In the genomic region with DNA sequence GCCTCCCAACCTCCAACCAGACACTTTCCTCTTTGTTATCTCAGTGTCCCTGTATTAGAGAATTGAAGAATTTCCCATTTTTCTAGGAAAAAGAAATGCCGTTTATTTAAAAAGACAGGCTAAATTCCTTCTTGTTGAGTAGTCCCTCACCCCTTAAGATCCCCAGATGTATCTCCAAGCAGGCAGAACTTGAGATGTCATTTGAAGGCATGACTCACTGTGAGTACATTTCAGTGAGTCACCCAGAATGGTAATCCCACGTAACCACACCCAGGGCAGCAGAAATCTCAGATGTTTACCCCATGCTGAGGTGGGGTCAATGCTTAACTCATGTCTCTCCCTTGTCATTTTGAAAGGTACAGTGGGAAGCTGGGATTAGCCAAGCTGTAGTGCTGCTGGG, we compare ENCODE assay signal across 8 cellular contexts. TPM values are rescaled to one million over a fixed set of nuclear protein-coding genes. Genes with fewer than 3 reads are reported as not detected.
DNase-seq lines count a peak whose midpoint lies in the region; ATAC-seq, FAIRE-seq and TF ChIP-seq lines count a peak whose summit lies in the region.

No MANE protein-coding gene starts in this region.

- peak overlapping the region; percentile 83 to 99 (median 96) for H3K27ac ChIP-seq in esophagus squamous epithelium
- peak overlapping the region; percentile 3 to 50 for H3K27ac ChIP-seq in small intestine (ENCODE audit: low read depth in 1 of 2, low read length in 1 of 2)
- H3K27ac ChIP-seq in left ventricle myocardium inferior (replicated peaks) = no peak overlapping the region
- H3K27ac ChIP-seq in Karpas-422 (ENCODE audit: low read length) = no peak overlapping the region

- no peak for FAIRE-seq in small intestine (lab: Jason Lieb, UNC)

- peak; percentile 94 for DNase-seq in HS-5 (ENCODE audit: low read depth)
- DNase-seq in activated CD4-positive, alpha-beta T cell treated with anti-CD3 and anti-CD28 coated beads for 48 hours = peak; percentile 64
- no peak for DNase-seq in esophagus squamous epithelium (lab: John Stamatoyannopoulos, UW)
- peak; percentile 66 for DNase-seq in small intestine
- no peak for DNase-seq in left ventricle myocardium inferior
- DNase-seq in mesenteric fat pad (ENCODE audit: low spot score) = no peak
- DNase-seq in Karpas-422 = no peak

- TF ChIP-seq CTCF in esophagus squamous epithelium (IDR thresholded peaks at IDR 0.05) (no peak), left ventricle myocardium inferior (IDR thresholded peaks at IDR 0.05; ENCODE audit: borderline replicate concordance) (no peak)

- peaks cover 31 to 74% (median 39%) of the 10 kb centered on the region in 3 donors for H3K4me1 ChIP-seq in esophagus squamous epithelium
- H3K4me1 ChIP-seq in small intestine (ENCODE audit: control insufficient read depth in 2 of 2, insufficient read depth in 1 of 2, low read depth in 1 of 2, low read length in 1 of 2) = peaks cover 0 to 3% of the 10 kb centered on the region in 2 donors
- H3K4me1 ChIP-seq in left ventricle myocardium inferior = peaks cover 50% of the 10 kb centered on the region
- H3K4me1 ChIP-seq in Karpas-422 (ENCODE audit: low read length) = peaks cover 15% of the 10 kb centered on the region

- TF ChIP-seq POLR2A in esophagus squamous epithelium (IDR thresholded peaks at IDR 0.05) = peak in 2 of 4 donors; percentile 12 to 38

- 8 to 14% methylated on average over 2 of the region's 2 CpGs for WGBS in esophagus squamous epithelium, 2 donors
- 42 to 43% (median 43%) methylated on average over 2 of the region's 2 CpGs for WGBS in small intestine, 3 donors

- peaks cover 74% of the 10 kb centered on the region for H3K79me2 ChIP-seq in Karpas-422 (ENCODE audit: low read length)

- H3K36me3 ChIP-seq in esophagus squamous epithelium = peaks cover 5 to 79% (median 22%) of the 10 kb centered on the region in 3 donors
- peaks cover 19 to 23% of the 10 kb centered on the region in 2 donors for H3K36me3 ChIP-seq in small intestine (ENCODE audit: control insufficient read depth in 2 of 2, insufficient read depth in 2 of 2, low read length in 2 of 2)
- H3K36me3 ChIP-seq in left ventricle myocardium inferior = peaks cover 69% of the 10 kb centered on the region
- H3K36me3 ChIP-seq in Karpas-422 (ENCODE audit: insufficient read depth, low read length) = peaks cover 55% of the 10 kb centered on the region

- intact Hi-C loops in esophagus squamous epithelium (cut with DNase I) = no loop called here
- intact Hi-C loops in left ventricle myocardium inferior (cut with micrococcal nuclease) = no loop called here

- H4K20me1 ChIP-seq in Karpas-422 (ENCODE audit: insufficient read depth, low read depth, low read length) = no peaks in the 10 kb centered on the region; the same call in 1 of the 2 replicates

- H3K4me3 ChIP-seq in esophagus squamous epithelium (peak overlapping the region in 2 of 4 donors; percentile 22 to 28), small intestine (ENCODE audit: low read depth in 1 of 2, low read length in 2 of 2) (no peak overlapping the region), left ventricle myocardium inferior (no peak overlapping the region), Karpas-422 (ENCODE audit: low read length) (no peak overlapping the region)

- no peak for ATAC-seq in GM21619 (IDR thresholded peaks at IDR 0.05; ENCODE audit: unreplicated experiment)

- H3K27me3 ChIP-seq in esophagus squamous epithelium (no peaks in the 10 kb centered on the region), small intestine (ENCODE audit: control insufficient read depth in 2 of 2, insufficient read depth in 2 of 2, low read length in 2 of 2) (no peaks in the 10 kb centered on the region), left ventricle myocardium inferior (ENCODE audit: low read depth) (no peaks in the 10 kb centered on the region), Karpas-422 (ENCODE audit: low read length) (no peaks in the 10 kb centered on the region)

- no peak overlapping the region for H2AFZ ChIP-seq in Karpas-422 (ENCODE audit: low read length)

- no peak overlapping the region for H3K4me2 ChIP-seq in Karpas-422 (ENCODE audit: low read depth, low read length, poor library complexity, severe bottlenecking)

- no peaks in the 10 kb centered on the region for H3K9me2 ChIP-seq in Karpas-422 (replicated peaks; ENCODE audit: insufficient read depth, low read length)

- H3K9me3 ChIP-seq in esophagus squamous epithelium (no peaks in the 10 kb centered on the region), small intestine (ENCODE audit: control insufficient read depth, low read depth) (no peaks in the 10 kb centered on the region), left ventricle myocardium inferior (replicated peaks) (no peaks in the 10 kb centered on the region), Karpas-422 (ENCODE audit: low read length) (no peaks in the 10 kb centered on the region)

- no peak overlapping the region for H3K9ac ChIP-seq in Karpas-422 (ENCODE audit: low read length)

RNA-seq across cellular contexts. Expression of a gene that starts 4.4 kb away (rescaled TPM):
- total RNA-seq in esophagus squamous epithelium (100 to 1,000 TPM in 3 of 4 donors, 10 to 100 TPM in 1; 78.6 to 167 (median 107) TPM), left ventricle myocardium inferior (26.1 TPM), mesenteric fat pad (78.2 TPM)
- 10 to 100 TPM; 33.7 to 56.1 (median 48.9) TPM for polyA plus RNA-seq in small intestine
- total RNA-seq in Karpas-422 (2014; rRNA removed; shearing (Covaris generic); ENCODE audit: low replicate concordance) = 169 TPM in 2 replicates

RNA-seq across cellular contexts. Expression of a gene that starts 10.9 kb away (rescaled TPM):
- total RNA-seq in esophagus squamous epithelium (1 to 10 TPM; 1.9 to 5.6 (median 5.1) TPM), left ventricle myocardium inferior (6.4 TPM), mesenteric fat pad (2.5 TPM)
- 1 to 10 TPM; 2.2 to 4.2 (median 3.5) TPM for polyA plus RNA-seq in small intestine
- total RNA-seq in Karpas-422 (2014; rRNA removed; shearing (Covaris generic); ENCODE audit: low replicate concordance) = 3.7 and 6.5 TPM in 2 replicates

RNA-seq across cellular contexts. Expression of a gene that starts 35.2 kb away (rescaled TPM):
- total RNA-seq in esophagus squamous epithelium = under 1 TPM in 2 of 4 donors, not detected in 2; 0.23 to 0.57 TPM
- under 1 TPM in 1 of 3 donors, not detected in 2; 0.45 TPM for polyA plus RNA-seq in small intestine
- not detected for total RNA-seq in left ventricle myocardium inferior
- total RNA-seq in mesenteric fat pad = 0.55 TPM
- total RNA-seq in Karpas-422 (2014; rRNA removed; shearing (Covaris generic); ENCODE audit: low replicate concordance) = 1.6 TPM in 1 of 2 replicates, not detected in the other

RNA-seq across cellular contexts. Expression of a gene that starts 53.9 kb away (rescaled TPM):
- total RNA-seq in esophagus squamous epithelium = 10 to 100 TPM in 3 of 4 donors, 1 to 10 TPM in 1; 8.0 to 19.1 (median 14.9) TPM
- 1 to 10 TPM; 4.5 to 5.2 (median 5.1) TPM for polyA plus RNA-seq in small intestine
- 9.0 TPM for total RNA-seq in left ventricle myocardium inferior
- total RNA-seq in mesenteric fat pad = 10.9 TPM
- 12.3 and 22.1 TPM in 2 replicates for total RNA-seq in Karpas-422 (2014; rRNA removed; shearing (Covaris generic); ENCODE audit: low replicate concordance)

RNA-seq across cellular contexts. Expression of a gene that starts 58.4 kb away (rescaled TPM):
- total RNA-seq in esophagus squamous epithelium (1 to 10 TPM; 3.2 to 7.1 (median 5.1) TPM), left ventricle myocardium inferior (6.0 TPM), mesenteric fat pad (5.7 TPM)
- polyA plus RNA-seq in small intestine = 1 to 10 TPM; 3.8 to 4.5 (median 4.3) TPM
- total RNA-seq in Karpas-422 (2014; rRNA removed; shearing (Covaris generic); ENCODE audit: low replicate concordance) = 11.9 and 14.5 TPM in 2 replicates

Comparison
In these comparisons a context has a peak if more than half of its experiments do, and no peak if none do; other contexts are left out.
1. DNase-seq: peak in HS-5 (single experiment), activated CD4-positive, alpha-beta T cell treated with anti-CD3 and anti-CD28 coated beads for 48 hours (single experiment) and small intestine (single experiment); none in esophagus squamous epithelium (single experiment), left ventricle myocardium inferior (single experiment), mesenteric fat pad (single experiment) and Karpas-422 (single experiment).
2. H3K27ac ChIP-seq: peak in esophagus squamous epithelium (4 of 4) and small intestine (2 of 2); none in left ventricle myocardium inferior (single experiment) and Karpas-422 (single experiment).